ENCODE assay signal across 8 cellular contexts in genomic region chrX:2500091-2500680, GRCh38. TPM values are rescaled to one million over a fixed set of nuclear protein-coding genes. Genes with fewer than 3 reads are reported as not detected.
DNase-seq lines count a peak whose midpoint lies in the region; ATAC-seq and TF ChIP-seq lines count a peak whose summit lies in the region.

No MANE protein-coding gene starts in this region.

- ATAC-seq in GM19395 (IDR thresholded peaks at IDR 0.05; ENCODE audit: unreplicated experiment) (peak; percentile 50), HG03565 (IDR thresholded peaks at IDR 0.05; ENCODE audit: unreplicated experiment) (peak; percentile 26), foreskin keratinocyte (peak; percentile 64), HG03097 (IDR thresholded peaks at IDR 0.05; ENCODE audit: low FRiP score, unreplicated experiment) (no peak)

- DNase-seq in AG08395 (ENCODE audit: low spot score), result peak; percentile 72
- DNase-seq in activated T-cell treated with anti-CD3 and anti-CD28 coated beads for 48 hours (ENCODE audit: low read depth), result peak; percentile 8
- DNase-seq in foreskin keratinocyte, result peak in 1 of 2 donors; percentile 50
- DNase-seq in NCI-H748 treated with DMSO at 0.1 percent for 48 hours (lab: John Stamatoyannopoulos, UW), result no peak

- H3K36me3 ChIP-seq in neutrophil, result peaks cover 5% of the 10 kb centered on the region

- peak overlapping the region; percentile 84 for H3K27ac ChIP-seq in foreskin keratinocyte
- peak overlapping the region; percentile 92 for H3K27ac ChIP-seq in neutrophil

- H3K9me3 ChIP-seq in neutrophil, result no peaks in the 10 kb centered on the region

- peaks cover 9% of the 10 kb centered on the region for H3K4me1 ChIP-seq in foreskin keratinocyte
- H3K4me1 ChIP-seq in neutrophil (ENCODE audit: control insufficient read depth in 1 of 2, insufficient read depth in 1 of 2, low read depth in 1 of 2, low read length in 1 of 2), result peaks cover 30 to 31% of the 10 kb centered on the region in 2 experiments

- peak overlapping the region; percentile 80 to 89 for H3K4me3 ChIP-seq in neutrophil (ENCODE audit: low read depth in 1 of 2, low read length in 1 of 2)

- H3K27me3 ChIP-seq in foreskin keratinocyte (no peaks in the 10 kb centered on the region), neutrophil (no peaks in the 10 kb centered on the region)

- no peak for TF ChIP-seq CTCF in foreskin keratinocyte (conservative IDR thresholded peaks at IDR 0.05)
- TF ChIP-seq CTCF in neutrophil (IDR thresholded peaks at IDR 0.05), result no peak

RNA-seq across cellular contexts. Expression of gene DHRSX, which starts 0.6 kb away (rescaled TPM):
- total RNA-seq in foreskin keratinocyte, result 18.8 and 22.2 TPM in 2 replicates
- polyA plus RNA-seq in foreskin keratinocyte, result 26.5 and 29.4 TPM in 2 replicates

RNA-seq across cellular contexts. Expression of gene ZBED1, which starts 0.6 kb away (rescaled TPM):
- 23.1 and 25.3 TPM in 2 replicates for total RNA-seq in foreskin keratinocyte
- 11.5 and 14.3 TPM in 2 replicates for polyA plus RNA-seq in foreskin keratinocyte
